16 cellular contexts compared by ENCODE assay signal in the genomic region with DNA sequence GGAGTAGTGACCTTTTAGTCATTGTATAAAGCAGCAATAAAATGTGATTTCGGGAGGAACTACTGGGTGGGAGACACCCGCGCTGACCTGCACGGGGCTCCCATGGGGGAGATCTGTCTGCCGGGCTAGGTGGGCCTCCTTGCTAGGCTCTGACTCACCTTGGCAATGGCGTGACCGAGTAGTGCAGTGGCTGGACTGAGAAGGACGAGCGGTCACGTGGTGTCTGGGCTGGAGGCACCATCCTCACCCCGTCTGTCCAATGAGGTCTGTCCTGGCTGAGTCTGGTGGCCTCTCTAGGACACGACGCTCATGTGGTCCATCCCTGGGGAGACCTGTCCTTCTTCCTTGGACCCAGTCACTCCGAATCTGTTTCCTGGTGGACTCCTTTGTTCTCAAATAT.
"Had no signal": no experiment of that assay in that cellular context is flagged by ENCODE, and none has a peak within 500 bp of the region (broad histone marks: within the 10 kb centered on the region; RNA-seq: fewer than 3 reads in every experiment).

No MANE protein-coding gene starts in this region.

- H3K36me3 ChIP-seq: lower lobe of right lung, sigmoid colon, tibial nerve had no signal

- H3K27me3 ChIP-seq: sigmoid colon, tibial nerve had no signal

- H3K4me3 ChIP-seq: lower lobe of right lung, sigmoid colon, tibial nerve had no signal

- ATAC-seq: lower lobe of right lung; natural killer cell treated with Interleukin-12 subunit alpha and Interleukin-12 subunit beta and Interleukin-15 and Interleukin-18, amount 100 ng/mL, for 72 hours had no signal

- H3K4me3 Mint-ChIP-seq: activated CD4-positive, alpha-beta memory T cell treated with anti-CD3 and anti-CD28 coated beads for 36 hours; natural killer cell treated with Interleukin-12 subunit alpha and Interleukin-12 subunit beta and Interleukin-15 and Interleukin-18, amount 100 ng/mL, for 72 hours; T-helper 2 cell treated with Interferon-gamma antibody and Interleukin-4, amounts not matched to agents 5 μg/mL and 100 μg/mL, for 36 hours had no signal

- H3K9me3 ChIP-seq: lower lobe of right lung, sigmoid colon, tibial nerve had no signal

- H3K27ac Mint-ChIP-seq: activated CD4-positive, alpha-beta memory T cell treated with anti-CD3 and anti-CD28 coated beads for 36 hours; natural killer cell treated with Interleukin-12 subunit alpha and Interleukin-12 subunit beta and Interleukin-15 and Interleukin-18, amount 100 ng/mL, for 72 hours; progenitor cell of endocrine pancreas; T-helper 2 cell treated with Interferon-gamma antibody and Interleukin-4, amounts not matched to agents 5 μg/mL and 100 μg/mL, for 36 hours had no signal

- H3K27me3 Mint-ChIP-seq: activated CD4-positive, alpha-beta memory T cell treated with anti-CD3 and anti-CD28 coated beads for 36 hours; natural killer cell treated with Interleukin-12 subunit alpha and Interleukin-12 subunit beta and Interleukin-15 and Interleukin-18, amount 100 ng/mL, for 72 hours had no signal

- H3K9me3 Mint-ChIP-seq: activated CD4-positive, alpha-beta memory T cell treated with anti-CD3 and anti-CD28 coated beads for 36 hours; natural killer cell treated with Interleukin-12 subunit alpha and Interleukin-12 subunit beta and Interleukin-15 and Interleukin-18, amount 100 ng/mL, for 72 hours; T-helper 2 cell treated with Interferon-gamma antibody and Interleukin-4, amounts not matched to agents 5 μg/mL and 100 μg/mL, for 36 hours had no signal

- H3K36me3 Mint-ChIP-seq: activated CD4-positive, alpha-beta memory T cell treated with anti-CD3 and anti-CD28 coated beads for 36 hours; natural killer cell treated with Interleukin-12 subunit alpha and Interleukin-12 subunit beta and Interleukin-15 and Interleukin-18, amount 100 ng/mL, for 72 hours had no signal

- DNase-seq: activated CD4-positive, alpha-beta memory T cell treated with anti-CD3 and anti-CD28 coated beads for 36 hours; activated CD4-positive, alpha-beta T cell treated with anti-CD3 and anti-CD28 coated beads for 1 hour; activated CD8-positive, alpha-beta memory T cell treated with anti-CD3 and anti-CD28 coated beads, Interleukin-2, amount 50 U/mL, for 48 hours; activated naive CD4-positive, alpha-beta T cell treated with Interleukin-2 at 50 U/mL for 16 hours; amniotic stem cell; cerebellar nuclear complex; dermis blood vessel endothelial cell; lower lobe of right lung; occipital lobe; sigmoid colon; stimulated activated CD4-positive, alpha-beta T cell treated with anti-CD3 and anti-CD28 coated beads, Interleukin-12 subunit alpha, Interleukin-12 subunit beta, amount 100 ng/mL, for 4 hours; stimulated activated CD4-positive, alpha-beta T cell treated with anti-CD3 and anti-CD28 coated beads, Interleukin-2, amount 100 ng/mL, for 48 hours had no signal

- H3K27ac ChIP-seq: lower lobe of right lung, sigmoid colon, tibial nerve had no signal
